Comparison of ENCODE assay signal across 1 cellular context in the genomic region with DNA sequence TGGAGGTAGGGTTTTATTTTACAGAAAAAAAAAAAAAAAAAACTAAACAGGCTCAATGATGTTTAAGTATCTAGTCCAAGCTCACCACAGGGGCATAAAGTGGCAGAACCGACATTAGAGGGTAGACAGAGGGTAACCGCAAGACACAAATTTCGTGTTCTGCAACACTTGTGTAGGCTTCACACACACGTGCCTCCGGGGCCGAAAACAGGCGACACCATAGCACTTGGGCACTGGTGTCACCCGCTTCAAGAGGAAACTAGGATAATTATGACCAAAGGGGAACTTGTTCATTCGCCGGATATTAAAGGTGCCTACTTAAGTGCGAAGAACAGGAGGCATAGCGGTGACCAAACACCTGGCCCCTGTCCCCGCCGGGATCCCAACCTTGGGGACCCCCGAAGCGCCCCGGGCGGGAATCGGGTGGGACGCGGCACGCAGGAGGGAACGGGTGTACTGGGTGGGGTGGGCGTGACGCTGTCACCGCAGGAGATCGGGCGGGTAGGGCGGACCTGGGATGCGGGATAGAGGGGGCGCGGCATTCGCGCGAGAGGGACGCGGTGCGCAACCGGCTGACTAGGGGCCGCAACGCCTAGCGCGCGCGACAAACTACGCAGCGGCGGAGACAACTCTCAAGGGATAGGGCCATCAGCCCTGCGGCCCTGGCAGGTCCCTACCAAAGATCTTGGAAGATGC.
A peak's percentile ranks its signal among the peaks of the same experiment; 100 is the strongest.
TF ChIP-seq lines count a peak whose summit lies in the region.

No MANE protein-coding gene starts in this region.

TF ChIP-seq in HEK293, 187 proteins besides CTCF, POLR2A, EP300 and RAD21 (continued from another document):
- TF ChIP-seq, protein P1, sequence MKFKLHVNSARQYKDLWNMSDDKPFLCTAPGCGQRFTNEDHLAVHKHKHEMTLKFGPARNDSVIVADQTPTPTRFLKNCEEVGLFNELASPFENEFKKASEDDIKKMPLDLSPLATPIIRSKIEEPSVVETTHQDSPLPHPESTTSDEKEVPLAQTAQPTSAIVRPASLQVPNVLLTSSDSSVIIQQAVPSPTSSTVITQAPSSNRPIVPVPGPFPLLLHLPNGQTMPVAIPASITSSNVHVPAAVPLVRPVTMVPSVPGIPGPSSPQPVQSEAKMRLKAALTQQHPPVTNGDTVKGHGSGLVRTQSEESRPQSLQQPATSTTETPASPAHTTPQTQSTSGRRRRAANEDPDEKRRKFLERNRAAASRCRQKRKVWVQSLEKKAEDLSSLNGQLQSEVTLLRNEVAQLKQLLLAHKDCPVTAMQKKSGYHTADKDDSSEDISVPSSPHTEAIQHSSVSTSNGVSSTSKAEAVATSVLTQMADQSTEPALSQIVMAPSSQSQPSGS (tag by site-specific recombination; IDR thresholded peaks at IDR 0.05; ENCODE audit: low read depth) = no peak
- TF ChIP-seq ZNF302 (tag by site-specific recombination; IDR thresholded peaks at IDR 0.05; ENCODE audit: low read depth) (no peak), ZBTB48 (tag by site-specific recombination; IDR thresholded peaks at IDR 0.05) (peak; percentile 70; the same call in 1 of the 2 replicates), IKZF3 (tag by site-specific recombination; IDR thresholded peaks at IDR 0.05) (0 out of 2 replicates have a peak, but pooled peaks have one; percentile 21), ZIC2 (tag by site-specific recombination; IDR thresholded peaks at IDR 0.05) (peak; percentile 31; the same call in 1 of the 2 replicates), ZNF211 (tag by site-specific recombination; IDR thresholded peaks at IDR 0.05; ENCODE audit: low read depth) (no peak), ZNF792 (tag by site-specific recombination; IDR thresholded peaks at IDR 0.05) (no peak), ZNF473 (tag by site-specific recombination; IDR thresholded peaks at IDR 0.05) (no peak), ZBTB20 (tag by site-specific recombination; IDR thresholded peaks at IDR 0.05) (peak; percentile 33), ZNF837 (tag by site-specific recombination; IDR thresholded peaks at IDR 0.05) (no peak), ZNF585B (tag by site-specific recombination; IDR thresholded peaks at IDR 0.05) (0 out of 2 replicates have a peak, but pooled peaks have one; percentile 15), KLF7 (tag by site-specific recombination; IDR thresholded peaks at IDR 0.05; ENCODE audit: borderline replicate concordance) (peak; percentile 84), KLF16 (tag by site-specific recombination; IDR thresholded peaks at IDR 0.05) (peak; percentile 70)
- TF ChIP-seq, protein P2, sequence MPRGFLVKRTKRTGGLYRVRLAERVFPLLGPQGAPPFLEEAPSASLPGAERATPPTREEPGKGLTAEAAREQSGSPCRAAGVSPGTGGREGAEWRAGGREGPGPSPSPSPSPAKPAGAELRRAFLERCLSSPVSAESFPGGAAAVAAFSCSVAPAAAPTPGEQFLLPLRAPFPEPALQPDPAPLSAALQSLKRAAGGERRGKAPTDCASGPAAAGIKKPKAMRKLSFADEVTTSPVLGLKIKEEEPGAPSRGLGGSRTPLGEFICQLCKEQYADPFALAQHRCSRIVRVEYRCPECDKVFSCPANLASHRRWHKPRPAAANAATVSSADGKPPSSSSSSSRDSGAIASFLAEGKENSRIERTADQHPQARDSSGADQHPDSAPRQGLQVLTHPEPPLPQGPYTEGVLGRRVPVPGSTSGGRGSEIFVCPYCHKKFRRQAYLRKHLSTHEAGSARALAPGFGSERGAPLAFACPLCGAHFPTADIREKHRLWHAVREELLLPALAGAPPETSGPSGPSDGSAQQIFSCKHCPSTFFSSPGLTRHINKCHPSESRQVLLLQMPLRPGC (tag by site-specific recombination; IDR thresholded peaks at IDR 0.05) = no peak
- TF ChIP-seq, protein P3, sequence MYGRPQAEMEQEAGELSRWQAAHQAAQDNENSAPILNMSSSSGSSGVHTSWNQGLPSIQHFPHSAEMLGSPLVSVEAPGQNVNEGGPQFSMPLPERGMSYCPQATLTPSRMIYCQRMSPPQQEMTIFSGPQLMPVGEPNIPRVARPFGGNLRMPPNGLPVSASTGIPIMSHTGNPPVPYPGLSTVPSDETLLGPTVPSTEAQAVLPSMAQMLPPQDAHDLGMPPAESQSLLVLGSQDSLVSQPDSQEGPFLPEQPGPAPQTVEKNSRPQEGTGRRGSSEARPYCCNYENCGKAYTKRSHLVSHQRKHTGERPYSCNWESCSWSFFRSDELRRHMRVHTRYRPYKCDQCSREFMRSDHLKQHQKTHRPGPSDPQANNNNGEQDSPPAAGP (tag by site-specific recombination; IDR thresholded peaks at IDR 0.05) = peak; percentile 25; the same call in 1 of the 2 replicates
- TF ChIP-seq, protein P4, sequence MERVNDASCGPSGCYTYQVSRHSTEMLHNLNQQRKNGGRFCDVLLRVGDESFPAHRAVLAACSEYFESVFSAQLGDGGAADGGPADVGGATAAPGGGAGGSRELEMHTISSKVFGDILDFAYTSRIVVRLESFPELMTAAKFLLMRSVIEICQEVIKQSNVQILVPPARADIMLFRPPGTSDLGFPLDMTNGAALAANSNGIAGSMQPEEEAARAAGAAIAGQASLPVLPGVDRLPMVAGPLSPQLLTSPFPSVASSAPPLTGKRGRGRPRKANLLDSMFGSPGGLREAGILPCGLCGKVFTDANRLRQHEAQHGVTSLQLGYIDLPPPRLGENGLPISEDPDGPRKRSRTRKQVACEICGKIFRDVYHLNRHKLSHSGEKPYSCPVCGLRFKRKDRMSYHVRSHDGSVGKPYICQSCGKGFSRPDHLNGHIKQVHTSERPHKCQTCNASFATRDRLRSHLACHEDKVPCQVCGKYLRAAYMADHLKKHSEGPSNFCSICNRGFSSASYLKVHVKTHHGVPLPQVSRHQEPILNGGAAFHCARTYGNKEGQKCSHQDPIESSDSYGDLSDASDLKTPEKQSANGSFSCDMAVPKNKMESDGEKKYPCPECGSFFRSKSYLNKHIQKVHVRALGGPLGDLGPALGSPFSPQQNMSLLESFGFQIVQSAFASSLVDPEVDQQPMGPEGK (tag by site-specific recombination; IDR thresholded peaks at IDR 0.05) = 0 out of 2 replicates have a peak, but pooled peaks have one; percentile 38
- TF ChIP-seq, protein P5, sequence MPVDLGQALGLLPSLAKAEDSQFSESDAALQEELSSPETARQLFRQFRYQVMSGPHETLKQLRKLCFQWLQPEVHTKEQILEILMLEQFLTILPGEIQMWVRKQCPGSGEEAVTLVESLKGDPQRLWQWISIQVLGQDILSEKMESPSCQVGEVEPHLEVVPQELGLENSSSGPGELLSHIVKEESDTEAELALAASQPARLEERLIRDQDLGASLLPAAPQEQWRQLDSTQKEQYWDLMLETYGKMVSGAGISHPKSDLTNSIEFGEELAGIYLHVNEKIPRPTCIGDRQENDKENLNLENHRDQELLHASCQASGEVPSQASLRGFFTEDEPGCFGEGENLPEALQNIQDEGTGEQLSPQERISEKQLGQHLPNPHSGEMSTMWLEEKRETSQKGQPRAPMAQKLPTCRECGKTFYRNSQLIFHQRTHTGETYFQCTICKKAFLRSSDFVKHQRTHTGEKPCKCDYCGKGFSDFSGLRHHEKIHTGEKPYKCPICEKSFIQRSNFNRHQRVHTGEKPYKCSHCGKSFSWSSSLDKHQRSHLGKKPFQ (tag by site-specific recombination; IDR thresholded peaks at IDR 0.05) = no peak
- TF ChIP-seq, protein P6, sequence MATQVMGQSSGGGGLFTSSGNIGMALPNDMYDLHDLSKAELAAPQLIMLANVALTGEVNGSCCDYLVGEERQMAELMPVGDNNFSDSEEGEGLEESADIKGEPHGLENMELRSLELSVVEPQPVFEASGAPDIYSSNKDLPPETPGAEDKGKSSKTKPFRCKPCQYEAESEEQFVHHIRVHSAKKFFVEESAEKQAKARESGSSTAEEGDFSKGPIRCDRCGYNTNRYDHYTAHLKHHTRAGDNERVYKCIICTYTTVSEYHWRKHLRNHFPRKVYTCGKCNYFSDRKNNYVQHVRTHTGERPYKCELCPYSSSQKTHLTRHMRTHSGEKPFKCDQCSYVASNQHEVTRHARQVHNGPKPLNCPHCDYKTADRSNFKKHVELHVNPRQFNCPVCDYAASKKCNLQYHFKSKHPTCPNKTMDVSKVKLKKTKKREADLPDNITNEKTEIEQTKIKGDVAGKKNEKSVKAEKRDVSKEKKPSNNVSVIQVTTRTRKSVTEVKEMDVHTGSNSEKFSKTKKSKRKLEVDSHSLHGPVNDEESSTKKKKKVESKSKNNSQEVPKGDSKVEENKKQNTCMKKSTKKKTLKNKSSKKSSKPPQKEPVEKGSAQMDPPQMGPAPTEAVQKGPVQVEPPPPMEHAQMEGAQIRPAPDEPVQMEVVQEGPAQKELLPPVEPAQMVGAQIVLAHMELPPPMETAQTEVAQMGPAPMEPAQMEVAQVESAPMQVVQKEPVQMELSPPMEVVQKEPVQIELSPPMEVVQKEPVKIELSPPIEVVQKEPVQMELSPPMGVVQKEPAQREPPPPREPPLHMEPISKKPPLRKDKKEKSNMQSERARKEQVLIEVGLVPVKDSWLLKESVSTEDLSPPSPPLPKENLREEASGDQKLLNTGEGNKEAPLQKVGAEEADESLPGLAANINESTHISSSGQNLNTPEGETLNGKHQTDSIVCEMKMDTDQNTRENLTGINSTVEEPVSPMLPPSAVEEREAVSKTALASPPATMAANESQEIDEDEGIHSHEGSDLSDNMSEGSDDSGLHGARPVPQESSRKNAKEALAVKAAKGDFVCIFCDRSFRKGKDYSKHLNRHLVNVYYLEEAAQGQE (tag by site-specific recombination; IDR thresholded peaks at IDR 0.05) = peak; percentile 42; the same call in 1 of the 2 replicates
